ENCODE assay signal across 8 cellular contexts in the genomic region with DNA sequence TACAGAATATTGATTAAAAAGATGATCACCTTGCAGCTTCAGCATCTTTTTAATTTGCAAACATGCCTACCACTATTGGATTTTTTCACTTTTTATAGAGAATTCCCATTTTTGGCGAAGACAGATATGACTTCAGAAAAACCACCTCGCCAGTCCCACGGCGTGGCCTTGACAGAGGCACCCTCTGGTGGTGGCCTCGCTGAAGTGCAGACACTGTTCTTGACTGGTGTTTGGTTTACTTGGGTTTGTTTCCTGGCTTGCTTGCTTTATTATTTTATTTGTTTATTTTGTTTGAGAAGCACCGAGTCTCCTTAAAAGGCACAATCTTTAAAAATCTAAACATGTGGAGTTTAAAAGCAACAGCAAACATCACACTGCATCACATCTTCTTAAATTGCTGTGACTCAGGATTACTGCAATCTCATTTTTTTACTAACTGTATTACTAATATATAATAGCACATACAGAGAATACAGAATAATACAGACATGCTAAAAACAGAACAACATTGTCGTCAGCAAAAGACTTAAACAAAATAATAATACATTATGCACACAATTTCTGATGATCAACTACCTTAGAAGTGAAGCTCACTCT. TPM values are rescaled to one million over a fixed set of nuclear protein-coding genes. Genes with fewer than 3 reads are reported as not detected.
DNase-seq lines count a peak whose midpoint lies in the region; ATAC-seq and TF ChIP-seq lines count a peak whose summit lies in the region.

No MANE protein-coding gene starts in this region.

- DNase-seq in NCI-H748 (lab: John Stamatoyannopoulos, UW; ENCODE audit: unreplicated experiment) (peak; percentile 28), NCI-H748 treated with DMSO at 0.1 percent for 48 hours (lab: John Stamatoyannopoulos, UW) (no peak), HCEC 1CT (peak; percentile 12), MG63 (peak; percentile 42), WERI-Rb-1 (peak; percentile 64), caudate nucleus (lab: John Stamatoyannopoulos, UW) (peak in 49 of 61 donors; percentile 0 to 66 (median 11)), left colon (peak in 1 of 2 donors; percentile 53)
- DNase-seq in stimulated activated CD4-positive, alpha-beta T cell treated with anti-CD3 and anti-CD28 coated beads, TNF-alpha, amount 100 ng/mL, for 1 hour (ENCODE audit: low read depth in 3 of 3, low spot score in 1 of 3) = peak in 2 of 3 donors; percentile 7 to 37

- H3K27me3 ChIP-seq in MG63 (no peaks in the 10 kb centered on the region), WERI-Rb-1 (ENCODE audit: insufficient read depth, low read depth, severe bottlenecking) (no peaks in the 10 kb centered on the region)

- no peaks in the 10 kb centered on the region for H3K36me3 ChIP-seq in MG63
- H3K36me3 ChIP-seq in WERI-Rb-1 = no peaks in the 10 kb centered on the region

- intact Hi-C loops in left colon (cut with DNase I, micrococcal nuclease) = no loop called here

- TF ChIP-seq CTCF in WERI-Rb-1 (IDR thresholded peaks at IDR 0.05; ENCODE audit: low read depth, low read length) = peak; percentile 91

- no peak overlapping the region for H3K27ac ChIP-seq in WERI-Rb-1
- no peak overlapping the region for H3K27ac ChIP-seq in caudate nucleus (ENCODE audit: low read depth, low read length)

- no peak overlapping the region for H3K4me3 ChIP-seq in MG63
- no peak overlapping the region for H3K4me3 ChIP-seq in WERI-Rb-1 (ENCODE audit: low read depth, low read length)

- H3K9me3 ChIP-seq in MG63 = no peaks in the 10 kb centered on the region
- H3K9me3 ChIP-seq in WERI-Rb-1 (ENCODE audit: severe bottlenecking) = no peaks in the 10 kb centered on the region

- peak; percentile 71 for ATAC-seq in left colon

RNA-seq across cellular contexts. Expression of a gene that starts 13.1 kb away (rescaled TPM):
- 2.6 TPM in 1 of 2 replicates, not detected in the other for total RNA-seq in MG63 (2014; rRNA removed; shearing (Covaris generic); ENCODE audit: low replicate concordance)
- total RNA-seq in left colon = not detected

RNA-seq across cellular contexts. Expression of a gene that starts 33.3 kb away (rescaled TPM):
- total RNA-seq in MG63 (2014; rRNA removed; shearing (Covaris generic); ENCODE audit: low replicate concordance) = not detected in 2 replicates
- not detected for total RNA-seq in left colon
